Comparison of ENCODE assay signal across 8 cellular contexts in genomic region chr2:118310878-118311442, GRCh38.
A peak's percentile ranks its signal among the peaks of the same experiment; 100 is the strongest.
DNase-seq lines count a peak whose midpoint lies in the region; ATAC-seq and TF ChIP-seq lines count a peak whose summit lies in the region.

No MANE protein-coding gene starts in this region.

- no peaks in the 10 kb centered on the region for H4K20me1 ChIP-seq in Karpas-422 (ENCODE audit: insufficient read depth, low read depth, low read length)

- peak overlapping the region in 1 of 2 donors; percentile 63 for H3K4me3 ChIP-seq in CD4-positive, alpha-beta memory T cell (ENCODE audit: low read length in 2 of 2)
- H3K4me3 ChIP-seq in Karpas-422 (ENCODE audit: low read length) (peak overlapping the region; percentile 62; the same call in 1 of the 2 replicates), epithelial cell of esophagus (ENCODE audit: low read length) (peak overlapping the region; percentile 57), parathyroid adenoma (ENCODE audit: low read depth, low read length) (peak overlapping the region; percentile 60)

- no peaks in the 10 kb centered on the region for H3K9me3 ChIP-seq in CD4-positive, alpha-beta memory T cell (ENCODE audit: control insufficient read depth in 1 of 2, low read length in 2 of 2)
- H3K9me3 ChIP-seq in Karpas-422 (ENCODE audit: low read length) (no peaks in the 10 kb centered on the region), parathyroid adenoma (ENCODE audit: control insufficient read depth, low read length) (no peaks in the 10 kb centered on the region)

- no peak for ATAC-seq in GM21423 (IDR thresholded peaks at IDR 0.05; ENCODE audit: unreplicated experiment)
- ATAC-seq in GM18517 (IDR thresholded peaks at IDR 0.05; ENCODE audit: unreplicated experiment) = no peak

- H3K27me3 Mint-ChIP-seq in CD4-positive, alpha-beta memory T cell = peaks cover 0 to 2% of the 10 kb centered on the region in 2 donors

- no peaks in the 10 kb centered on the region for H3K9me3 Mint-ChIP-seq in CD4-positive, alpha-beta memory T cell

- H3K79me2 ChIP-seq in Karpas-422 (ENCODE audit: low read length) (no peaks in the 10 kb centered on the region), parathyroid adenoma (no peaks in the 10 kb centered on the region)

- DNase-seq in CD4-positive, alpha-beta memory T cell = no peak
- DNase-seq in Karpas-422 (no peak), epithelial cell of esophagus (ENCODE audit: low read depth) (no peak), NCI-H2171 (lab: John Stamatoyannopoulos, UW) (no peak)
- DNase-seq in activated effector memory CD4-positive, alpha-beta T cell treated with Interleukin-2 at 50 U/mL for 16 hours = no peak

- intact Hi-C loops in CD4-positive, alpha-beta memory T cell (cut with micrococcal nuclease) = loop anchor here (1.0 to 10.0 kb wide), 5 partner anchors 89 to 494 kb away; partner anchors contain the start of gene INSIG2

- H2AFZ ChIP-seq in Karpas-422 (ENCODE audit: low read length) = no peak overlapping the region
- H2AFZ ChIP-seq in parathyroid adenoma = peak overlapping the region; percentile 96

- H3K4me2 ChIP-seq in Karpas-422 (ENCODE audit: low read depth, low read length, poor library complexity, severe bottlenecking) (peak overlapping the region; percentile 64), parathyroid adenoma (ENCODE audit: low read length) (no peak overlapping the region)

- H3K9me2 ChIP-seq in Karpas-422 (replicated peaks; ENCODE audit: insufficient read depth, low read length) = no peaks in the 10 kb centered on the region

- peaks cover 10% of the 10 kb centered on the region for H3K4me1 ChIP-seq in CD4-positive, alpha-beta memory T cell (ENCODE audit: insufficient read depth, low read length)
- H3K4me1 ChIP-seq in Karpas-422 (ENCODE audit: low read length) (peaks cover 9% of the 10 kb centered on the region; the same call in 1 of the 2 replicates), parathyroid adenoma (peaks cover under 1% of the 10 kb centered on the region)

- POLR2A ChIA-PET in CD4-positive, alpha-beta memory T cell (lab: Charles Lee; ENCODE audit: partially characterized antibody) = interaction anchor here (1.5 kb wide), 1 partner anchor 124 kb away, joined by 6 read pairs; no protein-coding TSS in a partner anchor

- TF ChIP-seq CTCF in epithelial cell of esophagus (IDR thresholded peaks at IDR 0.05; ENCODE audit: insufficient read depth, low read depth, low read length, missing control alignments) (no peak), parathyroid adenoma (IDR thresholded peaks at IDR 0.05) (no peak)

- peak overlapping the region; percentile 90 to 99 (median 97) for H3K27ac Mint-ChIP-seq in CD4-positive, alpha-beta memory T cell

- peak overlapping the region; percentile 66 for H3K27ac ChIP-seq in CD4-positive, alpha-beta memory T cell (ENCODE audit: low read depth, low read length)
- H3K27ac ChIP-seq in Karpas-422 (ENCODE audit: low read length) (no peak overlapping the region), parathyroid adenoma (no peak overlapping the region)

- H3K4me3 Mint-ChIP-seq in CD4-positive, alpha-beta memory T cell = peak overlapping the region; percentile 86 to 95 (median 92)

- CTCF ChIA-PET in CD4-positive, alpha-beta memory T cell (lab: Charles Lee; ENCODE audit: partially characterized antibody) = no interaction called here

- peak overlapping the region; percentile 63 for H3K9ac ChIP-seq in Karpas-422 (ENCODE audit: low read length)
- H3K9ac ChIP-seq in parathyroid adenoma = no peak overlapping the region

- no peaks in the 10 kb centered on the region for H3K36me3 ChIP-seq in CD4-positive, alpha-beta memory T cell (ENCODE audit: insufficient read depth, low read length)
- H3K36me3 ChIP-seq in Karpas-422 (ENCODE audit: insufficient read depth, low read length) = no peaks in the 10 kb centered on the region
- H3K36me3 ChIP-seq in parathyroid adenoma (ENCODE audit: control insufficient read depth, insufficient read depth, low read length) = no peaks in the 10 kb centered on the region

- peaks cover 1 to 13% (median 7%) of the 10 kb centered on the region in 4 donors for H3K4me1 Mint-ChIP-seq in CD4-positive, alpha-beta memory T cell

- H3K27me3 ChIP-seq in CD4-positive, alpha-beta memory T cell (ENCODE audit: insufficient read depth, low read length) = no peaks in the 10 kb centered on the region
- H3K27me3 ChIP-seq in Karpas-422 (ENCODE audit: low read length) (no peaks in the 10 kb centered on the region), parathyroid adenoma (ENCODE audit: control insufficient read depth, insufficient read depth, low read length) (no peaks in the 10 kb centered on the region)

- H3K36me3 Mint-ChIP-seq in CD4-positive, alpha-beta memory T cell = no peaks in the 10 kb centered on the region
